Comparison of ENCODE assay signal across 8 cellular contexts in the genomic region with DNA sequence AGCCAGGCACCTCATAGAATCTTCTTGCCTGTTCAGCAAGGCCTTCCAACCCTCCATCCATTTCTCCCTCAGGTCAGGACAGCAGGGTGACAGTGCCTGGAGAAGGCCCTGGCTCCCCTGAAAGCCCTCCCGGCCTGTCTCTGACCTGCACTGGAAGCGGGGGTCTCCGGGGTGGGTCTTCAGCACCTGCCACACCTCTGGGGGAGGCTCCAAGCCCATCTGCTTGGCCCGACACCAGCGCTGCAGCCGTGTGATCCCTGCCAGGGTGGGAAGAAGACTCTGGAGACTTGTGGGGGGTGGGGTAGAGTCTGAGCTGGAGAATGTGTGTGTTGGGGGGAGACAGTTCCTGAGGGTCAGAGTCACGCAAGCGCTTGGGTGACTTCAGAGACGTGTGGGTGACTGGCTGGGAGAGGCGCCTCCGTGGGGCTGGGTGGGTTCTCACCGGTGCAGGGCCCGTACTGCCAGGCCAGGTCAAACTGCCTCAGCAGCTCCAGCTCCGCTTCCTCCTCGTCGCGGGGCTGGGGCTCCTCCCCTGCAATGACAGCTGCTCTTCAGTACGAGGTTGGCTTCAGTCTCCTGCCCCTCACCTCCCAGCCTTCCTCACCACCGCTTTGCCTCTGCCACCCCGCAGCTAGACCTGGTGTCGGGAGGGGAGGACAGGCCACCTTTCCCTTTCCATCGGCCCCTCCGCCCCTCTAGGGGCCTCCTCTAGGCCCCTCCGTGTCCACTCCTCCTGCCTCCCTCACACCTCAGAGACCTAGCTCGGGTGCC. TPM values are rescaled to one million over a fixed set of nuclear protein-coding genes. Genes with fewer than 3 reads are reported as not detected.
DNase-seq lines count a peak whose midpoint lies in the region; ATAC-seq, FAIRE-seq and TF ChIP-seq lines count a peak whose summit lies in the region.

No MANE protein-coding gene starts in this region.

- H3K27ac ChIP-seq in WERI-Rb-1 (peak overlapping the region; percentile 91), pancreas (peak overlapping the region; percentile 97 to 98 (median 98))

- no peaks in the 10 kb centered on the region for H3K36me3 ChIP-seq in WERI-Rb-1
- no peaks in the 10 kb centered on the region for H3K36me3 ChIP-seq in pancreas

- no peaks in the 10 kb centered on the region for H3K27me3 ChIP-seq in WERI-Rb-1 (ENCODE audit: insufficient read depth, low read depth, severe bottlenecking)
- no peaks in the 10 kb centered on the region for H3K27me3 ChIP-seq in pancreas

- H3K4me3 ChIP-seq in LNCaP clone FGC (ENCODE audit: low read depth, low read length) (peak overlapping the region; percentile 84), WERI-Rb-1 (ENCODE audit: low read depth, low read length) (peak overlapping the region; percentile 65), pancreas (peak overlapping the region; percentile 58 to 72 (median 64))

- TF ChIP-seq CTCF in LNCaP clone FGC (IDR thresholded peaks at IDR 0.05; ENCODE audit: control insufficient read depth, extremely low read depth, insufficient read depth): no peak
- no peak for TF ChIP-seq CTCF in WERI-Rb-1 (IDR thresholded peaks at IDR 0.05; ENCODE audit: low read depth, low read length)
- no peak for TF ChIP-seq CTCF in pancreas (IDR thresholded peaks at IDR 0.05)

- no peak for FAIRE-seq in pancreas (lab: Jason Lieb, UNC)

- WGBS in pancreas, 2 donors: 7 to 10% methylated on average over 25 of the region's 25 CpGs

- intact Hi-C loops in pancreas (cut with DNase I): no loop called here

- ATAC-seq in GM21360 (IDR thresholded peaks at IDR 0.05; ENCODE audit: unreplicated experiment) (peak; percentile 6), pancreas (peak; percentile 15 to 29 (median 22))

- peak; percentile 96 for DNase-seq in DMS53 (lab: John Stamatoyannopoulos, UW)
- DNase-seq in LNCaP clone FGC (ENCODE audit: low read depth): peak; percentile 22
- no peak for DNase-seq in WERI-Rb-1
- peak; percentile 19 for DNase-seq in foreskin melanocyte
- peak in 4 of 6 donors; percentile 30 to 84 (median 55) for DNase-seq in pancreas
- no peak for DNase-seq in mesenteric fat pad (ENCODE audit: low spot score)
- DNase-seq in stimulated activated CD4-positive, alpha-beta T cell treated with anti-CD3 and anti-CD28 coated beads, Interleukin-4, amount 100 ng/mL, for 4 hours: no peak

- H3K9me3 ChIP-seq in WERI-Rb-1 (ENCODE audit: severe bottlenecking) (no peaks in the 10 kb centered on the region), pancreas (no peaks in the 10 kb centered on the region)

- peaks cover 13 to 52% (median 29%) of the 10 kb centered on the region in 3 donors for H3K4me1 ChIP-seq in pancreas

RNA-seq across cellular contexts. Expression of a gene that starts 0.6 kb away (rescaled TPM):
- total RNA-seq in pancreas: 10 to 100 TPM; 35.0 to 50.8 (median 43.4) TPM
- 10 to 100 TPM; 80.6 to 99.3 TPM for polyA plus RNA-seq in pancreas
- 72.9 TPM for total RNA-seq in mesenteric fat pad

RNA-seq across cellular contexts. Expression of a gene that starts 20.7 kb away (rescaled TPM):
- total RNA-seq in pancreas: 1 to 10 TPM; 1.3 to 5.0 (median 2.3) TPM
- polyA plus RNA-seq in pancreas: 10 to 100 TPM in 1 of 2 donors, 1 to 10 TPM in 1; 9.4 to 11.2 TPM
- 7.7 TPM for total RNA-seq in mesenteric fat pad

RNA-seq across cellular contexts. Expression of a gene that starts 39.1 kb away (rescaled TPM):
- total RNA-seq in pancreas (10 to 100 TPM in 5 of 6 donors, 1 to 10 TPM in 1; 9.4 to 18.0 (median 12.8) TPM), mesenteric fat pad (10.4 TPM)
- polyA plus RNA-seq in pancreas: 10 to 100 TPM; 39.8 to 45.2 TPM

RNA-seq across cellular contexts. Expression of a gene that starts 48.9 kb away (rescaled TPM):
- total RNA-seq in pancreas (10 to 100 TPM; 49.0 to 72.8 (median 62.9) TPM), mesenteric fat pad (92.4 TPM)
- polyA plus RNA-seq in pancreas: 10 to 100 TPM; 57.7 to 68.5 TPM

RNA-seq across cellular contexts. Expression of a gene that starts 49.4 kb away (rescaled TPM):
- total RNA-seq in pancreas (10 to 100 TPM; 15.2 to 29.1 (median 21.2) TPM), mesenteric fat pad (19.9 TPM)
- 10 to 100 TPM; 29.0 to 29.2 TPM for polyA plus RNA-seq in pancreas

Comparison
In these comparisons a context has a peak if more than half of its experiments do, and no peak if none do; other contexts are left out.
1. DNase-seq: peak in DMS53 (single experiment), LNCaP clone FGC (single experiment), foreskin melanocyte (single experiment) and pancreas (4 of 6); none in WERI-Rb-1 (single experiment), mesenteric fat pad (single experiment) and stimulated activated CD4-positive, alpha-beta T cell treated with anti-CD3 and anti-CD28 coated beads, Interleukin-4, amount 100 ng/mL, for 4 hours (0 of 2).
2. Peak in every context shown above with its lines, with median percentiles within 50 percentile points of each other: H3K4me3 ChIP-seq.